ENCODE assay signal across 8 cellular contexts in genomic region chr10:31318382-31318853, GRCh38. TPM values are rescaled to one million over a fixed set of nuclear protein-coding genes. Genes with fewer than 3 reads are reported as not detected.
DNase-seq lines count a peak whose midpoint lies in the region; ATAC-seq and TF ChIP-seq lines count a peak whose summit lies in the region.

No MANE protein-coding gene starts in this region.

- ATAC-seq in HG03135 (IDR thresholded peaks at IDR 0.05; ENCODE audit: unreplicated experiment): peak; percentile 67
- ATAC-seq in Panc1: peak; percentile 82
- peak; percentile 62 for ATAC-seq in gastroesophageal sphincter
- peak; percentile 77 for ATAC-seq in omental fat pad (ENCODE audit: low FRiP score)

- CTCF ChIA-PET in BJ (lab: Yijun Ruan, JAX): interaction anchor here (0.6 to 1.9 kb wide), 4 partner anchors 9 to 593 kb away, joined by 3 to 4 read pairs (median 4); no protein-coding TSS in a partner anchor
- CTCF ChIA-PET in Panc1 (lab: Charles Lee): no interaction called here

- H3K4me3 ChIP-seq in BJ (ENCODE audit: low read depth, low read length) (peak overlapping the region; percentile 82), Panc1 (ENCODE audit: low read depth in 2 of 2, low read length in 2 of 2) (peak overlapping the region; percentile 85 to 87), gastroesophageal sphincter (peak overlapping the region; percentile 80 to 96), urinary bladder (ENCODE audit: low read depth, low read length) (peak overlapping the region; percentile 87)

- TF ChIP-seq CTCF in BJ (IDR thresholded peaks at IDR 0.05; ENCODE audit: insufficient read depth, low read depth, low read length) (no peak), Panc1 (IDR thresholded peaks at IDR 0.05) (no peak), gastroesophageal sphincter (IDR thresholded peaks at IDR 0.05) (no peak), omental fat pad (IDR thresholded peaks at IDR 0.05) (no peak)

- H3K4me1 ChIP-seq in Panc1 (ENCODE audit: control insufficient read depth, insufficient read depth, low read length) (peaks cover 13% of the 10 kb centered on the region), gastroesophageal sphincter (peaks cover 2 to 39% (median 4%) of the 10 kb centered on the region in 3 donors), urinary bladder (ENCODE audit: insufficient read depth) (no peaks in the 10 kb centered on the region)

- no peaks in the 10 kb centered on the region for H3K36me3 ChIP-seq in BJ (ENCODE audit: control insufficient read depth, insufficient read depth, low read length)
- no peaks in the 10 kb centered on the region for H3K36me3 ChIP-seq in Panc1 (ENCODE audit: control insufficient read depth, insufficient read depth, low read length)
- no peaks in the 10 kb centered on the region for H3K36me3 ChIP-seq in gastroesophageal sphincter
- no peaks in the 10 kb centered on the region for H3K36me3 ChIP-seq in urinary bladder (ENCODE audit: insufficient read depth)

- no peaks in the 10 kb centered on the region for H3K27me3 ChIP-seq in BJ (ENCODE audit: control insufficient read depth, insufficient read depth, low read length)
- no peaks in the 10 kb centered on the region for H3K27me3 ChIP-seq in Panc1 (ENCODE audit: control insufficient read depth, insufficient read depth, low read length)
- H3K27me3 ChIP-seq in gastroesophageal sphincter: no peaks in the 10 kb centered on the region

- no CpG with 5 or more reads among the region's 32 CpGs for WGBS in gastroesophageal sphincter (ENCODE audit: low coverage in 1 of 2), 2 donors
- WGBS in urinary bladder: under 1% methylated on average over 32 of the region's 32 CpGs

- peak overlapping the region; percentile 88 for H3K27ac ChIP-seq in Panc1 (ENCODE audit: low read length)
- H3K27ac ChIP-seq in gastroesophageal sphincter: peak overlapping the region; percentile 95 to 100 (median 96)
- peak overlapping the region; percentile 76 for H3K27ac ChIP-seq in urinary bladder (ENCODE audit: low read depth)

- BruUV-seq in Panc1 (replicated peaks; lab: Mats Ljungman, UMichigan): TSS peak; percentile 93

- intact Hi-C loops in Panc1 (cut with micrococcal nuclease; ENCODE audit: unreplicated experiment): no loop called here

- in situ Hi-C loops in GM18951 (cut with MboI; ENCODE audit: low sequenced_read_pairs, unreplicated experiment) (no loop called here), Panc1 (cut with HindIII; ENCODE audit: low pct_unique_long_range_greater_than_20kb, low sequenced_read_pairs) (no loop called here)

- no peaks in the 10 kb centered on the region for H3K9me3 ChIP-seq in Panc1 (ENCODE audit: control insufficient read depth, insufficient read depth, low read depth, low read length)
- no peaks in the 10 kb centered on the region for H3K9me3 ChIP-seq in gastroesophageal sphincter

- peak; percentile 57 for TF ChIP-seq POLR2A in GM18951 (IDR thresholded peaks at IDR 0.05; ENCODE audit: extremely low read depth, insufficient read depth, insufficient read length)
- peak in 1 of 2 donors; percentile 12 for TF ChIP-seq POLR2A in gastroesophageal sphincter (IDR thresholded peaks at IDR 0.05)

- TF ChIP-seq EP300 in gastroesophageal sphincter (IDR thresholded peaks at IDR 0.05): no peak

- no peak for DNase-seq in BJ (ENCODE audit: low read depth)
- DNase-seq in Panc1 (ENCODE audit: low read depth, low spot score): no peak
- DNase-seq in activated gamma-delta T cell treated with Interleukin-2 at 50 U/mL for 16 hours: peak; percentile 44
- peak; percentile 24 for DNase-seq in omental fat pad (ENCODE audit: low spot score)

- POLR2A ChIA-PET in BJ (lab: Charles Lee): interaction anchor here (0.5 kb wide), 1 partner anchor 287 kb away, joined by 3 read pairs; the partner anchor contains the start of gene ZNF438
- POLR2A ChIA-PET in Panc1 (lab: Charles Lee): interaction anchor here (0.7 kb wide), 1 partner anchor 126 kb away, joined by 4 read pairs; no protein-coding TSS in a partner anchor

RNA-seq across cellular contexts. Expression of gene ZEB1, which starts 0.6 kb away (rescaled TPM):
- polyA plus RNA-seq in BJ (2011; rRNA removed): 22.3 and 37.8 TPM in 2 replicates
- 41.5 and 46.7 TPM in 2 replicates for polyA minus RNA-seq in BJ (2011; rRNA and poly(A)+ RNA removed)
- 31.5 TPM for total RNA-seq in Panc1 (2021; ENCODE audit: unreplicated experiment)
- 13.0 TPM for polyA plus RNA-seq in Panc1 (2012; ENCODE audit: insufficient read length)
- 100 to 1,000 TPM; 191 to 219 (median 198) TPM for total RNA-seq in gastroesophageal sphincter
- total RNA-seq in omental fat pad: 100 to 1,000 TPM in 1 of 4 donors, 10 to 100 TPM in 3; 56.6 to 128 (median 71.9) TPM
- 166 TPM for total RNA-seq in urinary bladder
- 59.0 TPM for polyA plus RNA-seq in urinary bladder

Comparison
In these comparisons a context has a peak if more than half of its experiments do, and no peak if none do; other contexts are left out.
1. DNase-seq: peak in activated gamma-delta T cell treated with Interleukin-2 at 50 U/mL for 16 hours (single experiment) and omental fat pad (single experiment); none in BJ (single experiment) and Panc1 (single experiment).
2. Peak in every context shown above with its lines, with median percentiles within 50 percentile points of each other: H3K4me3 ChIP-seq, ATAC-seq and H3K27ac ChIP-seq.